Comparison of ENCODE assay signal across 17 cellular contexts in genomic region chr20:7352165-7352564, GRCh38.
"Had no signal": no experiment of that assay in that cellular context is flagged by ENCODE, and none has a peak within 500 bp of the region (broad histone marks: within the 10 kb centered on the region; RNA-seq: fewer than 3 reads in every experiment).

No MANE protein-coding gene starts in this region.

- H3K27me3 Mint-ChIP-seq: memory B cell; naive thymus-derived CD4-positive, alpha-beta T cell; progenitor cell of endocrine pancreas; stimulated activated naive B cell treated with anti-CD40 and anti-IgM and Interleukin-4, amounts not matched to agents 10 μg/mL and 1 μg/mL and 100 μg/mL, for 72 hours; stimulated activated naive CD8-positive, alpha-beta T cell treated with anti-CD3 and anti-CD28 coated beads, Interleukin-15, Interleukin-2, amounts not matched to agents 100 ng/mL and 50 ng/mL, for 24 hours had no signal

- H3K9me3 Mint-ChIP-seq: nephron; stimulated activated naive B cell treated with anti-CD40 and anti-IgM and Interleukin-4, amounts not matched to agents 10 μg/mL and 1 μg/mL and 100 μg/mL, for 72 hours had no signal

- ATAC-seq: esophagus mucosa; naive thymus-derived CD4-positive, alpha-beta T cell; stimulated activated naive B cell treated with anti-CD40 and anti-IgM and Interleukin-4, amounts not matched to agents 10 μg/mL and 1 μg/mL and 100 μg/mL, for 72 hours had no signal

- H3K36me3 Mint-ChIP-seq: memory B cell; naive thymus-derived CD4-positive, alpha-beta T cell; stimulated activated naive B cell treated with anti-CD40 and anti-IgM and Interleukin-4, amounts not matched to agents 10 μg/mL and 1 μg/mL and 100 μg/mL, for 72 hours had no signal

- H3K27ac Mint-ChIP-seq: memory B cell; naive thymus-derived CD4-positive, alpha-beta T cell; nephron; neural progenitor cell; progenitor cell of endocrine pancreas; stimulated activated naive B cell treated with anti-CD40 and anti-IgM and Interleukin-4, amounts not matched to agents 10 μg/mL and 1 μg/mL and 100 μg/mL, for 72 hours; stimulated activated naive CD8-positive, alpha-beta T cell treated with anti-CD3 and anti-CD28 coated beads, Interleukin-15, Interleukin-2, amounts not matched to agents 100 ng/mL and 50 ng/mL, for 24 hours had no signal

- H3K4me1 Mint-ChIP-seq: memory B cell; naive thymus-derived CD4-positive, alpha-beta T cell; nephron; neural progenitor cell; stimulated activated naive B cell treated with anti-CD40 and anti-IgM and Interleukin-4, amounts not matched to agents 10 μg/mL and 1 μg/mL and 100 μg/mL, for 72 hours had no signal

- H3K4me3 Mint-ChIP-seq: memory B cell; naive thymus-derived CD4-positive, alpha-beta T cell; nephron; neural progenitor cell; stimulated activated naive B cell treated with anti-CD40 and anti-IgM and Interleukin-4, amounts not matched to agents 10 μg/mL and 1 μg/mL and 100 μg/mL, for 72 hours; stimulated activated naive CD8-positive, alpha-beta T cell treated with anti-CD3 and anti-CD28 coated beads, Interleukin-15, Interleukin-2, amounts not matched to agents 100 ng/mL and 50 ng/mL, for 24 hours had no signal

- DNase-seq: cortex of kidney; dorsolateral prefrontal cortex; effector CD4-positive, alpha-beta T cell; midbrain; naive thymus-derived CD4-positive, alpha-beta T cell; right lobe of liver; small intestine; stimulated activated CD4-positive, alpha-beta T cell treated with anti-CD3 and anti-CD28 coated beads, Interleukin-15, amount 100 ng/mL, for 24 hours; stimulated activated CD4-positive, alpha-beta T cell treated with anti-CD3 and anti-CD28 coated beads, Interleukin-2, amount 100 ng/mL, for 48 hours; stimulated activated naive B cell treated with anti-CD40 and anti-IgM and Interleukin-4, amounts not matched to agents 10 μg/mL and 1 μg/mL and 100 μg/mL, for 72 hours; trophoblast cell had no signal
